Comparison of ENCODE assay signal across 8 cellular contexts in the genomic region with DNA sequence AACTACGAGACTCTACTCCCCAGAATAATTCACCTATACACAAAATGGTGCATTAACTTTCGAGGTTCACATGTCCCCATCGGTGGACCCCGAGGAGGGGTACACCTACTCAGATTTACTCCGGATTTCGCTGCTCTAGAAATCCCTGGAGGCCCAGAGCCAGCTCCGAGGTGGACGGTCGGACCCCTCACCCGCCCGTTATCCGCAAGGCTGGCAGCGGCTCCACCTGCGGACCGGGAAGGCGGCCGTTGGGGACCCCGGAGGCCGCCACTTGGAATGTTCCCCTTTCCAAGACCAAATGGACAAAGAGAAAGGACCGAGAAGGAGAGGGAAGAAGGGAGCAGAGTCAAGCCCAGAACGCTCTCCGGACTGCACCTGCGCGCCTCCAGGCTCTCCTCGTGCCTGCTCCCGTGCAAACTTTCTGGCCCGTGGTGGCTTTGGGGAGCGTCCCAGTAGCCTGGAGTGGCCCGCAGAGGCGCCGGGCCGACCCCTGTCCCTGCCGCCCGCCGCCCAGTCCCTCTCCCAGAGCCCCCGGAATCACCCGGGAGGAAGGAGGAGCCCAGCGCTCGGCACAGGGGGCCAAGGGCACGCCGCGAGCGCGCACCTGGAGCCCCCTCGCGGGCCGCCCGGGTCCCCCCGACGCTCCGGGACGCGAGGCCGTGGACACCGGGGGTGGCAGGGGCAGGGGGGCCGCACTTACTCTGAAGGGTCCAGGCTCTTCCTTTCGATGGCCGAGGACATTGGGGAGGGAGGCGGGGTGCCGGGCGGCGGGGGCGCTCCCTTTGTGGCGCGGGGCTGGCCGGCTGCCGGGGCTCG. TPM values are rescaled to one million over a fixed set of nuclear protein-coding genes. Genes with fewer than 3 reads are reported as not detected.
DNase-seq lines count a peak whose midpoint lies in the region; ATAC-seq and TF ChIP-seq lines count a peak whose summit lies in the region.

No MANE protein-coding gene starts in this region.

- WGBS in urinary bladder = 1% methylated on average over 68 of the region's 68 CpGs

- DNase-seq in CD8-positive, alpha-beta memory T cell = no peak
- no peak for DNase-seq in MCF 10A (ENCODE audit: unreplicated experiment)
- DNase-seq in memory B cell (ENCODE audit: low spot score in 2 of 2) = peak in 1 of 2 donors; percentile 25
- no peak for DNase-seq in NCI-H2196 (lab: John Stamatoyannopoulos, UW; ENCODE audit: unreplicated experiment)
- no peak for DNase-seq in NCI-H1092 treated with DMSO at 0.1 percent for 48 hours (lab: John Stamatoyannopoulos, UW)

- H3K9me3 ChIP-seq in CD8-positive, alpha-beta memory T cell (ENCODE audit: low read length) = no peaks in the 10 kb centered on the region

- H3K36me3 Mint-ChIP-seq in CD8-positive, alpha-beta memory T cell = no peaks in the 10 kb centered on the region
- H3K36me3 Mint-ChIP-seq in MCF 10A (ENCODE audit: insufficient read depth, unreplicated experiment) (no peaks in the 10 kb centered on the region), memory B cell (no peaks in the 10 kb centered on the region)

- H3K27ac ChIP-seq in CD8-positive, alpha-beta memory T cell (ENCODE audit: low read depth, low read length) = peak overlapping the region; percentile 51
- H3K27ac ChIP-seq in urinary bladder (ENCODE audit: low read depth) = peak overlapping the region; percentile 27

- CTCF ChIA-PET in CD8-positive, alpha-beta memory T cell (lab: Charles Lee) = interaction anchor here (1.2 kb wide), 1 partner anchor 11 kb away, joined by 4 read pairs; no protein-coding TSS in a partner anchor
- CTCF ChIA-PET in MCF 10A (lab: Yijun Ruan, JAX) = interaction anchor here (0.6 to 4.1 kb wide), 7 partner anchors 11 to 119 kb away, joined by 3 to 27 read pairs (median 3); no protein-coding TSS in a partner anchor

- peaks cover 11 to 20% (median 20%) of the 10 kb centered on the region in 3 donors for H3K4me1 Mint-ChIP-seq in CD8-positive, alpha-beta memory T cell
- H3K4me1 Mint-ChIP-seq in MCF 10A (ENCODE audit: insufficient read depth, unreplicated experiment) (no peaks in the 10 kb centered on the region), memory B cell (peaks cover 23% of the 10 kb centered on the region)

- no peak for TF ChIP-seq CTCF in MCF 10A (IDR thresholded peaks at IDR 0.05; ENCODE audit: unreplicated experiment)

- no TSS peak for BruUV-seq in MCF 10A (replicated peaks; lab: Mats Ljungman, UMichigan)

- peaks cover 25% of the 10 kb centered on the region for H3K27me3 ChIP-seq in CD8-positive, alpha-beta memory T cell (ENCODE audit: insufficient read depth, low read length, poor library complexity, severe bottlenecking)

- ATAC-seq in HG02610 (IDR thresholded peaks at IDR 0.05; ENCODE audit: unreplicated experiment) (peak; percentile 13), memory B cell (ENCODE audit: low read depth) (peak; percentile 2), HG03280 (IDR thresholded peaks at IDR 0.05; ENCODE audit: unreplicated experiment) (no peak)

- POLR2A ChIA-PET in CD8-positive, alpha-beta memory T cell (lab: Charles Lee) = no interaction called here
- POLR2A ChIA-PET in MCF 10A (lab: Yijun Ruan, JAX) = interaction anchor here (0.6 to 1.3 kb wide), 3 partner anchors 56 to 184 kb away, joined by 3 to 5 read pairs (median 4); no protein-coding TSS in a partner anchor

- no peak overlapping the region for H3K27ac Mint-ChIP-seq in CD8-positive, alpha-beta memory T cell
- H3K27ac Mint-ChIP-seq in MCF 10A (ENCODE audit: low read depth, unreplicated experiment) (no peak overlapping the region), memory B cell (peak overlapping the region; percentile 55)

- peaks cover 43 to 79% of the 10 kb centered on the region in 2 donors for H3K27me3 Mint-ChIP-seq in CD8-positive, alpha-beta memory T cell
- no peaks in the 10 kb centered on the region for H3K27me3 Mint-ChIP-seq in MCF 10A (ENCODE audit: insufficient read depth, unreplicated experiment)
- H3K27me3 Mint-ChIP-seq in memory B cell = no peaks in the 10 kb centered on the region

- H3K4me3 ChIP-seq in CD8-positive, alpha-beta memory T cell (ENCODE audit: low read length) = no peak overlapping the region
- peak overlapping the region; percentile 88 for H3K4me3 ChIP-seq in urinary bladder (ENCODE audit: low read depth, low read length)

- intact Hi-C loops in MCF 10A (cut with micrococcal nuclease) = no loop called here

- H3K36me3 ChIP-seq in CD8-positive, alpha-beta memory T cell (ENCODE audit: insufficient read depth, low read length) = no peaks in the 10 kb centered on the region
- peaks cover 2% of the 10 kb centered on the region for H3K36me3 ChIP-seq in urinary bladder (ENCODE audit: insufficient read depth)

- H3K4me3 Mint-ChIP-seq in CD8-positive, alpha-beta memory T cell = peak overlapping the region; percentile 25 to 67 (median 57)
- H3K4me3 Mint-ChIP-seq in MCF 10A (ENCODE audit: unreplicated experiment) (peak overlapping the region; percentile 86), memory B cell (peak overlapping the region; percentile 78)

- H3K4me1 ChIP-seq in CD8-positive, alpha-beta memory T cell (ENCODE audit: insufficient read depth, low read length) = peaks cover 13% of the 10 kb centered on the region
- no peaks in the 10 kb centered on the region for H3K4me1 ChIP-seq in urinary bladder (ENCODE audit: insufficient read depth)

- no peaks in the 10 kb centered on the region for H3K9me3 Mint-ChIP-seq in CD8-positive, alpha-beta memory T cell
- H3K9me3 Mint-ChIP-seq in MCF 10A (ENCODE audit: unreplicated experiment) (no peaks in the 10 kb centered on the region), memory B cell (no peaks in the 10 kb centered on the region)

RNA-seq across cellular contexts. Expression of a gene that starts 23.0 kb away (rescaled TPM):
- under 1 TPM; 0.13 to 0.53 TPM for total RNA-seq in CD8-positive, alpha-beta memory T cell
- polyA plus RNA-seq in CD8-positive, alpha-beta memory T cell = not detected
- total RNA-seq in MCF 10A (2022) (0.66 and 0.89 TPM in 2 replicates), urinary bladder (24.1 TPM)
- 17.0 TPM for polyA plus RNA-seq in urinary bladder

Comparison
In these comparisons a context has a peak if more than half of its experiments do, and no peak if none do; other contexts are left out.
1. RNA of a gene that starts 23.0 kb away (total RNA-seq): 24.1 TPM in urinary bladder (single experiment); 0.66 to 0.89 TPM in MCF 10A and 0.13 to 0.53 TPM in CD8-positive, alpha-beta memory T cell; every median in the first group is over 10 times any median in the second.
2. Peak in every context shown above with its lines, with median percentiles within 50 percentile points of each other: H3K4me3 Mint-ChIP-seq.